Comparison of ENCODE assay signal across 12 cellular contexts in the genomic region with DNA sequence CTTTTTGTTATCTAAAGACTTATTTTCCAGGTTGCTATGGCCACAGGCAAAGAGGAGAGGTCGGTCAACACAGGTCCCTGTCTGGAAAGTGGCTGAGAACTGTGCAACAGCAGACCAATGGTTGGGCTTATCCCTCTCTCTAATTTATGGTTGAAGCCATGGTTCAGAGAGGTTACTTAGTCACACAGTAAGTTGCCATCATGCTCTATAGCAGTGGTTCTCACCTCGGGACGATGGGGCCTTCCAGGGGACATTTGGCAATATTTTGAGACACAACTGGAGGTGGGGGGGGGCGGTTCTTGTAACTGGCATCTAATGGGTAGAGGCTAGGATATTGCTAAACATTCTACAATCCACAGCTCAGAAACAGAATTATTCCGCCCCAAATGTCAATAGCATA. TPM values are rescaled to one million over a fixed set of nuclear protein-coding genes. Genes with fewer than 3 reads are reported as not detected.
DNase-seq lines count a peak whose midpoint lies in the region; ATAC-seq and TF ChIP-seq lines count a peak whose summit lies in the region.
"Had no signal": no experiment of that assay in that cellular context is flagged by ENCODE, and none has a peak within 500 bp of the region (broad histone marks: within the 10 kb centered on the region; RNA-seq: fewer than 3 reads in every experiment).

No MANE protein-coding gene starts in this region.

- DNase-seq in MCF 10A (ENCODE audit: unreplicated experiment) (no peak), neural progenitor cell (ENCODE audit: low spot score) (no peak), DMS153 (lab: John Stamatoyannopoulos, UW) (no peak), AG08396 (ENCODE audit: low spot score) (no peak), C1 segment of cervical spinal cord (lab: John Stamatoyannopoulos, UW) (no peak)
- DNase-seq: NCI-H1436 treated with DMSO at 0.1 percent for 48 hours had no signal

- H3K9me3 Mint-ChIP-seq in IgD-negative memory B cell (no peaks in the 10 kb centered on the region), MCF 10A (ENCODE audit: unreplicated experiment) (no peaks in the 10 kb centered on the region), neural progenitor cell (no peaks in the 10 kb centered on the region)

- peak overlapping the region in 1 of 3 donors; percentile 63 for H3K27ac Mint-ChIP-seq in IgD-negative memory B cell
- H3K27ac Mint-ChIP-seq in MCF 10A (ENCODE audit: low read depth, unreplicated experiment) = no peak overlapping the region
- H3K27ac Mint-ChIP-seq in neural progenitor cell = no peak overlapping the region

- 0 out of 22 replicates have a peak, but pooled peaks cover 0 to 4% (median 0%) of the 10 kb centered on the region in 11 experiments for H3K9me3 ChIP-seq in BLaER1 treated with 17β-estradiol and CSF1 and Interleukin-3, amounts not matched to agents 10 nM and 100 nM (replicated peaks in 1 of 11)
- no peaks in the 10 kb centered on the region for H3K9me3 ChIP-seq in neural progenitor cell (ENCODE audit: low read depth)

- H3K4me1 ChIP-seq in BLaER1 treated with 17β-estradiol and CSF1 and Interleukin-3, amounts not matched to agents 10 nM and 100 nM = peaks cover 16 to 27% (median 23%) of the 10 kb centered on the region in 10 experiments
- H3K4me1 ChIP-seq in neural progenitor cell = no peaks in the 10 kb centered on the region

- H3K27me3 ChIP-seq in BLaER1 treated with 17β-estradiol and CSF1 and Interleukin-3, amounts not matched to agents 10 nM and 100 nM = no peaks in the 10 kb centered on the region
- H3K27me3 ChIP-seq in neural progenitor cell = peaks cover 10% of the 10 kb centered on the region

- POLR2A ChIA-PET in MCF 10A (lab: Yijun Ruan, JAX) = interaction anchor here (0.6 to 5.8 kb wide), 9 partner anchors 9 to 417 kb away, joined by 3 to 115 read pairs (median 7); a partner anchor contains a TSS

- peaks cover 13 to 20% (median 17%) of the 10 kb centered on the region in 11 experiments; a peak in 20 of 22 replicates for H3K36me3 ChIP-seq in BLaER1 treated with 17β-estradiol and CSF1 and Interleukin-3, amounts not matched to agents 10 nM and 100 nM
- no peaks in the 10 kb centered on the region for H3K36me3 ChIP-seq in neural progenitor cell

- intact Hi-C loops in MCF 10A (cut with micrococcal nuclease) = loop anchor here (2.0 to 5.0 kb wide), 4 partner anchors 307 to 1165 kb away; a partner anchor contains a TSS

- peaks cover 10% of the 10 kb centered on the region for H3K79me2 ChIP-seq in neural progenitor cell (ENCODE audit: low read depth)

- peak overlapping the region in 6 of 11 experiments; percentile 71 to 84 (median 78); a peak in 6 of 22 replicates for H3K9ac ChIP-seq in BLaER1 treated with 17β-estradiol and CSF1 and Interleukin-3, amounts not matched to agents 10 nM and 100 nM
- no peak overlapping the region for H3K9ac ChIP-seq in neural progenitor cell

- H3K4me2 ChIP-seq in BLaER1 treated with 17β-estradiol and CSF1 and Interleukin-3, amounts not matched to agents 10 nM and 100 nM = peak overlapping the region; percentile 91 to 100 (median 97)
- H3K4me2 ChIP-seq in neural progenitor cell = peak overlapping the region; percentile 96

- H3K4me3 ChIP-seq in BLaER1 treated with 17β-estradiol and CSF1 and Interleukin-3, amounts not matched to agents 10 nM and 100 nM = peak overlapping the region in 1 of 10 experiments; percentile 85; a peak in 2 of 20 replicates
- H3K4me3 ChIP-seq in neural progenitor cell = no peak overlapping the region

- H3K4me3 Mint-ChIP-seq in IgD-negative memory B cell (peak overlapping the region; percentile 90 to 97 (median 94)), MCF 10A (ENCODE audit: unreplicated experiment) (peak overlapping the region; percentile 97), neural progenitor cell (peak overlapping the region; percentile 91)

- H4K20me1 ChIP-seq in BLaER1 treated with 17β-estradiol and CSF1 and Interleukin-3, amounts not matched to agents 10 nM and 100 nM = peaks cover 0 to 22% (median 0%) of the 10 kb centered on the region in 11 experiments; a peak in 3 of 22 replicates
- H4K20me1 ChIP-seq in neural progenitor cell (ENCODE audit: low read depth) = peaks cover 10% of the 10 kb centered on the region

- CTCF ChIA-PET in MCF 10A (lab: Yijun Ruan, JAX) = interaction anchor here (0.6 to 7.3 kb wide), 16 partner anchors 11 to 1517 kb away, joined by 3 to 96 read pairs (median 6); a partner anchor contains a TSS

- H2AFZ ChIP-seq in neural progenitor cell (replicated peaks) = no peak overlapping the region

- no peaks in the 10 kb centered on the region for H3K27me3 Mint-ChIP-seq in IgD-negative memory B cell
- no peaks in the 10 kb centered on the region for H3K27me3 Mint-ChIP-seq in MCF 10A (ENCODE audit: insufficient read depth, unreplicated experiment)
- peaks cover 7% of the 10 kb centered on the region for H3K27me3 Mint-ChIP-seq in neural progenitor cell (ENCODE audit: insufficient read depth, low read depth)

- H3K27ac ChIP-seq in BLaER1 treated with 17β-estradiol and CSF1 and Interleukin-3, amounts not matched to agents 10 nM and 100 nM = no peak overlapping the region
- H3K27ac ChIP-seq in neural progenitor cell = no peak overlapping the region

- no peak for TF ChIP-seq CTCF in MCF 10A (IDR thresholded peaks at IDR 0.05; ENCODE audit: unreplicated experiment)
- TF ChIP-seq CTCF in neural progenitor cell (IDR thresholded peaks at IDR 0.05) = no peak

- H3F3A ChIP-seq in neural progenitor cell (ENCODE audit: low read depth) = peaks cover 6% of the 10 kb centered on the region

- H3K36me3 Mint-ChIP-seq in IgD-negative memory B cell (no peaks in the 10 kb centered on the region), MCF 10A (ENCODE audit: insufficient read depth, unreplicated experiment) (peaks cover 14% of the 10 kb centered on the region), neural progenitor cell (peaks cover 4% of the 10 kb centered on the region)

- no peak for ATAC-seq in GM21367 (IDR thresholded peaks at IDR 0.05; ENCODE audit: unreplicated experiment)

- H3K4me1 Mint-ChIP-seq in IgD-negative memory B cell (peaks cover 5 to 18% (median 6%) of the 10 kb centered on the region in 3 donors), MCF 10A (ENCODE audit: insufficient read depth, unreplicated experiment) (peaks cover 15% of the 10 kb centered on the region), neural progenitor cell (peaks cover 6% of the 10 kb centered on the region)

- no TSS peak for BruUV-seq in MCF 10A (replicated peaks; lab: Mats Ljungman, UMichigan)

RNA-seq across cellular contexts. Expression of a gene that starts 0.8 kb away (rescaled TPM):
- polyA plus RNA-seq in IgD-negative memory B cell = 29.7 TPM
- total RNA-seq in MCF 10A (2022) (30.1 and 37.8 TPM in 2 replicates), neural progenitor cell (ENCODE audit: low replicate concordance) (28.9 and 34.8 TPM in 2 replicates)

RNA-seq across cellular contexts. Expression of a gene that starts 7.0 kb away (rescaled TPM):
- polyA plus RNA-seq in IgD-negative memory B cell = not detected
- total RNA-seq in MCF 10A (2022) (not detected in 2 replicates), neural progenitor cell (ENCODE audit: low replicate concordance) (0.92 and 1.1 TPM in 2 replicates)

RNA-seq across cellular contexts. Expression of a gene that starts 53.7 kb away (rescaled TPM):
- polyA plus RNA-seq in IgD-negative memory B cell = not detected
- total RNA-seq in MCF 10A (2022) (not detected in 2 replicates), neural progenitor cell (ENCODE audit: low replicate concordance) (not detected in 2 replicates)
- total RNA-seq: fibroblast of villous mesenchyme; myocyte; T-helper 1 cell treated with Interleukin-12 subunit alpha and Interleukin-12 subunit beta and Interleukin-4 antibody, amounts not matched to agents 30 ng/mL and 1 ng/mL, for 36 hours had no signal
